Comparison of ENCODE assay signal across 15 cellular contexts in genomic region chr2:191343796-191344338, GRCh38.
A peak's percentile ranks its signal among the peaks of the same experiment; 100 is the strongest.
DNase-seq lines count a peak whose midpoint lies in the region; ATAC-seq and TF ChIP-seq lines count a peak whose summit lies in the region.
"Had no signal": no experiment of that assay in that cellular context is flagged by ENCODE, and none has a peak within 500 bp of the region (broad histone marks: within the 10 kb centered on the region; RNA-seq: fewer than 3 reads in every experiment).

No MANE protein-coding gene starts in this region.

- H3K36me3 ChIP-seq in IMR-90 (ENCODE audit: control insufficient read depth, insufficient read depth, low read length) (peaks cover 41% of the 10 kb centered on the region), mucosa of descending colon (ENCODE audit: low read depth) (no peaks in the 10 kb centered on the region)

- no peak for DNase-seq in IMR-90
- DNase-seq in chondrocyte (ENCODE audit: low spot score) = no peak
- peak in 1 of 3 donors; percentile 49 for DNase-seq in mucosa of descending colon
- no peak for DNase-seq in stimulated activated CD4-positive, alpha-beta T cell treated with anti-CD3 and anti-CD28 coated beads, Interleukin-4, amount 100 ng/mL, for 24 hours
- DNase-seq in cerebellum (ENCODE audit: low spot score) = no peak
- no peak for DNase-seq in AG20443 (ENCODE audit: low spot score)
- no peak for DNase-seq in NCI-H1694 (lab: John Stamatoyannopoulos, UW)
- DNase-seq: Caco-2; CD8-positive, alpha-beta T cell; DND-41; GDM1; HCEC 1CT had no signal

- H3K4me1 ChIP-seq in IMR-90 (ENCODE audit: control insufficient read depth, insufficient read depth, low read length) (peaks cover 42% of the 10 kb centered on the region), mucosa of descending colon (ENCODE audit: low read depth) (no peaks in the 10 kb centered on the region)
- H3K4me1 ChIP-seq: Caco-2 had no signal

- H3K4me3 ChIP-seq in IMR-90 (ENCODE audit: insufficient read depth, low read depth, low read length) (no peak overlapping the region), mucosa of descending colon (no peak overlapping the region)
- H3K4me3 ChIP-seq: A549 had no signal

- peak overlapping the region; percentile 53 for H2BK120ac ChIP-seq in IMR-90 (ENCODE audit: low read depth, low read length)

- CTCF ChIA-PET in IMR-90 (lab: Yijun Ruan, JAX) = no interaction called here

- H3K4me3 Mint-ChIP-seq in chondrocyte (ENCODE audit: unreplicated experiment) = no peak overlapping the region
- H3K4me3 Mint-ChIP-seq: CD14-positive monocyte; CD8-positive, alpha-beta T cell had no signal

- POLR2A ChIA-PET in IMR-90 (lab: Charles Lee; ENCODE audit: unreplicated experiment) = no interaction called here

- H3K14ac ChIP-seq in IMR-90 (replicated peaks; ENCODE audit: low read depth, low read length) = peak overlapping the region; percentile 30

- peak overlapping the region; percentile 49 for H4K91ac ChIP-seq in IMR-90 (ENCODE audit: insufficient read depth, low read depth, low read length)

- BruUV-seq in IMR-90 (replicated peaks; lab: Mats Ljungman, UMichigan) = no TSS peak

- H3K9me1 ChIP-seq in IMR-90 (ENCODE audit: insufficient read depth, low read length) = peaks cover 25% of the 10 kb centered on the region

- no peak for TF ChIP-seq CTCF in IMR-90 (conservative IDR thresholded peaks at IDR 0.05; ENCODE audit: low read depth, low read length)
- TF ChIP-seq CTCF in chondrocyte (IDR thresholded peaks at IDR 0.05) = no peak
- TF ChIP-seq CTCF in mucosa of descending colon (IDR thresholded peaks at IDR 0.05) = no peak

- 0 out of 2 replicates have a peak overlapping the region, but pooled peaks have one; percentile 1 for H2AK5ac ChIP-seq in IMR-90 (ENCODE audit: low read depth, low read length)

- H3K4me1 Mint-ChIP-seq in chondrocyte (ENCODE audit: low read depth) = peaks cover 50% of the 10 kb centered on the region
- H3K4me1 Mint-ChIP-seq: CD14-positive monocyte had no signal

- no peak overlapping the region for H2AFZ ChIP-seq in IMR-90 (replicated peaks; ENCODE audit: low read length, poor library complexity)

- peak overlapping the region; percentile 1; the same call in 1 of the 2 replicates for H3K9ac ChIP-seq in IMR-90 (ENCODE audit: low read depth, low read length)

- H3K56ac ChIP-seq in IMR-90 (ENCODE audit: extremely low read depth, insufficient read depth, low read length) = peak overlapping the region; percentile 2; the same call in 1 of the 2 replicates

- TF ChIP-seq POLR2A in IMR-90 (IDR thresholded peaks at IDR 0.05; ENCODE audit: low read depth, low read length) = no peak

- H3K4ac ChIP-seq in IMR-90 (ENCODE audit: low read depth, low read length) = peak overlapping the region; percentile 59

- WGBS in IMR-90 (ENCODE audit: extremely low coverage in 2 of 2, insufficient read length in 1 of 2), 2 experiments = 17% methylated on average over 1 of the region's 2 CpGs; no CpG with 5 or more reads in 1 of the 2 experiments

- H2BK20ac ChIP-seq in IMR-90 (ENCODE audit: low read depth, low read length) = peak overlapping the region; percentile 66

- in situ Hi-C loops in IMR-90 (cut with MboI; ENCODE audit: low sequenced_read_pairs) = no loop called here

- H2BK5ac ChIP-seq in IMR-90 (ENCODE audit: low read depth, low read length, poor library complexity, severe bottlenecking) = peak overlapping the region; percentile 74

- H2AK9ac ChIP-seq in IMR-90 (replicated peaks; ENCODE audit: low read depth, low read length, poor library complexity) = no peak overlapping the region

- peak overlapping the region; percentile 92 for H4K5ac ChIP-seq in IMR-90 (ENCODE audit: low read depth, low read length)

- no peaks in the 10 kb centered on the region for H3K27me3 ChIP-seq in IMR-90 (ENCODE audit: control insufficient read depth, insufficient read depth, low read length)

- H3K23ac ChIP-seq in IMR-90 (ENCODE audit: low read depth, low read length) = peak overlapping the region; percentile 62

- peak overlapping the region; percentile 45 for H3K27ac Mint-ChIP-seq in chondrocyte (ENCODE audit: unreplicated experiment)
- H3K27ac Mint-ChIP-seq: CD14-positive monocyte; CD8-positive, alpha-beta T cell had no signal

- H4K8ac ChIP-seq in IMR-90 (ENCODE audit: low read depth in 2 of 2, low read length in 2 of 2) = peak overlapping the region; percentile 18 to 38; a peak in 2 of 4 replicates

- H3K36me3 Mint-ChIP-seq in chondrocyte (ENCODE audit: low read depth) = peaks cover 17% of the 10 kb centered on the region
- H3K36me3 Mint-ChIP-seq: CD14-positive monocyte; CD8-positive, alpha-beta T cell had no signal

- H3K9me3 ChIP-seq in IMR-90 (ENCODE audit: control insufficient read depth, insufficient read depth, low read length) (no peaks in the 10 kb centered on the region), mucosa of descending colon (no peaks in the 10 kb centered on the region)
- H3K9me3 ChIP-seq: A549, Caco-2 had no signal

- TF ChIP-seq RAD21 in IMR-90 (IDR thresholded peaks at IDR 0.05; ENCODE audit: low read length) = no peak

- peak overlapping the region; percentile 72; the same call in 1 of the 2 replicates for H3K27ac ChIP-seq in IMR-90 (ENCODE audit: insufficient read depth, low read length)
- H3K27ac ChIP-seq: A549, HL-60 had no signal

- no peaks in the 10 kb centered on the region for H3K9me3 Mint-ChIP-seq in chondrocyte (ENCODE audit: low read depth)
- H3K9me3 Mint-ChIP-seq: CD8-positive, alpha-beta T cell had no signal

- intact Hi-C loops in IMR-90 (cut with micrococcal nuclease) = no loop called here
- intact Hi-C loops in mucosa of descending colon (cut with DNase I, micrococcal nuclease) = no loop called here

- H3K27me3 Mint-ChIP-seq in chondrocyte (ENCODE audit: low read depth) = no peaks in the 10 kb centered on the region

- no peak for ATAC-seq in IMR-90 (ENCODE audit: low read depth)
- ATAC-seq in mucosa of descending colon = peak; percentile 84
- ATAC-seq: CD8-positive, alpha-beta T cell had no signal

- peak overlapping the region; percentile 79; the same call in 1 of the 3 replicates for H2BK15ac ChIP-seq in IMR-90 (ENCODE audit: low read depth, low read length)

- peak overlapping the region; percentile 58 for H3K18ac ChIP-seq in IMR-90 (ENCODE audit: low read depth, low read length)

- dilution Hi-C loops in IMR-90 (cut with HindIII; ENCODE audit: low sequenced_read_pairs, unreplicated experiment) = no loop called here

- H3K4me2 ChIP-seq in IMR-90 (ENCODE audit: low read depth, low read length) = peak overlapping the region; percentile 55
- H3K4me2 ChIP-seq: A549 had no signal

- no peaks in the 10 kb centered on the region for H4K20me1 ChIP-seq in IMR-90 (ENCODE audit: insufficient read depth, low read length)

- peaks cover 46 to 73% of the 10 kb centered on the region in 2 experiments for H3K79me1 ChIP-seq in IMR-90 (ENCODE audit: low read depth in 1 of 2, low read length in 2 of 2)

TF ChIP-seq in IMR-90, 13 proteins besides CTCF, POLR2A, EP300 and RAD21:
- TF ChIP-seq, protein P1, sequence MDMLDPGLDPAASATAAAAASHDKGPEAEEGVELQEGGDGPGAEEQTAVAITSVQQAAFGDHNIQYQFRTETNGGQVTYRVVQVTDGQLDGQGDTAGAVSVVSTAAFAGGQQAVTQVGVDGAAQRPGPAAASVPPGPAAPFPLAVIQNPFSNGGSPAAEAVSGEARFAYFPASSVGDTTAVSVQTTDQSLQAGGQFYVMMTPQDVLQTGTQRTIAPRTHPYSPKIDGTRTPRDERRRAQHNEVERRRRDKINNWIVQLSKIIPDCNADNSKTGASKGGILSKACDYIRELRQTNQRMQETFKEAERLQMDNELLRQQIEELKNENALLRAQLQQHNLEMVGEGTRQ (IDR thresholded peaks at IDR 0.05; ENCODE audit: low read depth, low read length) = no peak
- TF ChIP-seq SMC3 (IDR thresholded peaks at IDR 0.05; ENCODE audit: low read depth, low read length) (no peak), ELK1 (IDR thresholded peaks at IDR 0.05; ENCODE audit: borderline replicate concordance, low read depth, low read length) (no peak), BHLHE40 (IDR thresholded peaks at IDR 0.05; ENCODE audit: low read depth, low read length) (no peak), MAZ (IDR thresholded peaks at IDR 0.05; ENCODE audit: borderline replicate concordance, low read depth, low read length) (no peak), RFX5 (IDR thresholded peaks at IDR 0.05; ENCODE audit: low read depth, low read length) (no peak)
